ENCODE assay signal across 28 cellular contexts in the genomic region with DNA sequence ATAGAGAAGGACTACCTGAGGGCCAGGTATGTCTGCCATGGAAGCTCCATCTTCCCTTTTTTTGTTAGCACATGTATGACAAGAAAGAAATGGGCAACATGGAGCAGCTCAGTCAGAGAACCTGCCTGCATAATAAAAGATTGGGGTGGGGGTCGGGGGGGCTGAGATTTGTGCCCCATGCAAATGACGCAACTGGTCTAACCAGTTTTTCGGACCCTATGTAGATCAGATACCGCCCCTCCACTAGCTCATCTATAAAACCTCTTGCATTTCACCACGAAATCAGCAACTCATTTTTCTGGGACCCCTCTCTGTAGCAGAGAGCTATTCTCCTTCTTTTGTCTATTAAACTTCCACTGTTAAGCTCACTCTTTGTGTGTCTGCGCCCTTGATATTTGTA.
"Had no signal": no experiment of that assay in that cellular context is flagged by ENCODE, and none has a peak within 500 bp of the region (broad histone marks: within the 10 kb centered on the region; RNA-seq: fewer than 3 reads in every experiment).

No MANE protein-coding gene starts in this region.

- H3K36me3 ChIP-seq: Peyer's patch, SJSA1 had no signal

- H3K27me3 ChIP-seq: Peyer's patch, SJSA1 had no signal

- DNase-seq: activated CD4-positive, alpha-beta T cell treated with anti-CD3 and anti-CD28 coated beads for 48 hours; activated CD4-positive, alpha-beta T cell treated with anti-CD3 and anti-CD28 coated beads, Interleukin-2, amount 50 U/mL, for 4 hours; activated CD4-positive, CD25-positive, alpha-beta regulatory T cell treated with anti-CD3 and anti-CD28 coated beads, Interleukin-2, amount 50 U/mL, for 72 hours; activated CD8-positive, alpha-beta memory T cell treated with anti-CD3 and anti-CD28 coated beads, Interleukin-2, amount 50 U/mL, for 48 hours; activated CD8-positive, alpha-beta T cell treated with anti-CD3 and anti-CD28 coated beads, Interleukin-2, amount 10 ng/mL, durations not matched to agents 7 days and 5 days; activated effector memory CD4-positive, alpha-beta T cell treated with Interleukin-2 at 50 U/mL for 16 hours; activated naive CD4-positive, alpha-beta T cell; activated T-cell treated with anti-CD3 and anti-CD28 coated beads, Interleukin-2, amount 50 U/mL, for 1 hour; aorta; central memory CD4-positive, alpha-beta T cell; Karpas-422; MM.1S; NCI-H1105 treated with DMSO at 0.1 percent for 48 hours; NCI-H146; NCI-H187 treated with DMSO at 0.1 percent for 48 hours; NCI-H2081 treated with DMSO at 0.1 percent for 48 hours; NCI-H345; NCI-H524; NK-92 treated with Interleukin-12 subunit alpha and Interleukin-12 subunit beta, amount 100 ng/mL, for 24 hours; Peyer's patch; Right ventricle myocardium superior; SW 1271 had no signal

- H3K36me3 Mint-ChIP-seq: activated naive CD4-positive, alpha-beta T cell treated with anti-CD3 and anti-CD28 coated beads, Interleukin-2, amount 50 U/mL, for 24 hours had no signal

- H3K4me3 ChIP-seq: coronary artery, Peyer's patch, SJSA1 had no signal

- H3K9me3 ChIP-seq: Peyer's patch, SJSA1 had no signal

- H3K9me3 Mint-ChIP-seq: activated naive CD4-positive, alpha-beta T cell treated with anti-CD3 and anti-CD28 coated beads, Interleukin-2, amount 50 U/mL, for 24 hours; T-helper 1 cell treated with Interleukin-12 subunit alpha and Interleukin-12 subunit beta and Interleukin-4 antibody, amounts not matched to agents 30 μg/mL and 1 μg/mL, for 36 hours had no signal

- H3K4me1 Mint-ChIP-seq: activated naive CD4-positive, alpha-beta T cell treated with anti-CD3 and anti-CD28 coated beads, Interleukin-2, amount 50 U/mL, for 24 hours had no signal

- H3K27me3 Mint-ChIP-seq: activated naive CD4-positive, alpha-beta T cell treated with anti-CD3 and anti-CD28 coated beads, Interleukin-2, amount 50 U/mL, for 24 hours had no signal

- H3K4me3 Mint-ChIP-seq: activated CD8-positive, alpha-beta T cell treated with anti-CD3 and anti-CD28 coated beads, Interleukin-2, amount 10 ng/mL, durations not matched to agents 7 days and 5 days; activated naive CD4-positive, alpha-beta T cell treated with anti-CD3 and anti-CD28 coated beads, Interleukin-2, amount 50 U/mL, for 24 hours; T-helper 1 cell treated with Interleukin-12 subunit alpha and Interleukin-12 subunit beta and Interleukin-4 antibody, amounts not matched to agents 30 μg/mL and 1 μg/mL, for 36 hours had no signal

- ATAC-seq: activated CD8-positive, alpha-beta T cell treated with anti-CD3 and anti-CD28 coated beads, Interleukin-2, amount 10 ng/mL, durations not matched to agents 7 days and 5 days; SK-N-SH treated with all-trans-retinoic acid at 6 μM for 48 hours had no signal

- H3K27ac Mint-ChIP-seq: activated CD8-positive, alpha-beta T cell treated with anti-CD3 and anti-CD28 coated beads, Interleukin-2, amount 10 ng/mL, durations not matched to agents 7 days and 5 days; activated naive CD4-positive, alpha-beta T cell treated with anti-CD3 and anti-CD28 coated beads, Interleukin-2, amount 50 U/mL, for 24 hours; T-helper 1 cell treated with Interleukin-12 subunit alpha and Interleukin-12 subunit beta and Interleukin-4 antibody, amounts not matched to agents 30 μg/mL and 1 μg/mL, for 36 hours had no signal

- H3K4me1 ChIP-seq: Peyer's patch, SJSA1 had no signal

- H3K27ac ChIP-seq: coronary artery, Peyer's patch, RWPE1, SJSA1 had no signal
